12 cellular contexts compared by ENCODE assay signal in genomic region chr2:153595939-153596338, GRCh38.
DNase-seq lines count a peak whose midpoint lies in the region; ATAC-seq, FAIRE-seq and TF ChIP-seq lines count a peak whose summit lies in the region.
"Had no signal": no experiment of that assay in that cellular context is flagged by ENCODE, and none has a peak within 500 bp of the region (broad histone marks: within the 10 kb centered on the region; RNA-seq: fewer than 3 reads in every experiment).

No MANE protein-coding gene starts in this region.

- ATAC-seq in GM19324 (IDR thresholded peaks at IDR 0.05; ENCODE audit: low FRiP score, unreplicated experiment): no peak

- TF ChIP-seq CTCF in retinal pigment epithelial cell (conservative IDR thresholded peaks at IDR 0.05; ENCODE audit: low read depth, low read length): no peak

- no peak for FAIRE-seq in GM12892 (lab: Jason Lieb, UNC)

- TF ChIP-seq POLR2A in GM12892 (IDR thresholded peaks at IDR 0.05; ENCODE audit: low read depth, low read length): no peak

- DNase-seq in NCI-H345 (lab: John Stamatoyannopoulos, UW) (peak; percentile 7), NCI-H345 treated with DMSO at 0.1 percent for 48 hours (lab: John Stamatoyannopoulos, UW; ENCODE audit: unreplicated experiment) (no peak), NCI-H446 (lab: John Stamatoyannopoulos, UW) (peak; percentile 72 to 91), astrocyte of the hippocampus (ENCODE audit: low read depth, low spot score) (peak; percentile 74), retinal pigment epithelial cell (ENCODE audit: low read depth) (peak; percentile 46), GM12892 (ENCODE audit: insufficient read length) (no peak)
- no peak for DNase-seq in NK-92 treated with Interleukin-12 subunit alpha and Interleukin-12 subunit beta, amount 100 ng/mL, for 24 hours (lab: John Stamatoyannopoulos, UW)
- DNase-seq: activated CD8-positive, alpha-beta memory T cell treated with anti-CD3 and anti-CD28 coated beads, Interleukin-2, amount 50 U/mL, for 4 hours; foreskin fibroblast; left cardiac atrium; transverse colon had no signal

- H3K4me3 ChIP-seq in retinal pigment epithelial cell (ENCODE audit: low read length): no peak overlapping the region
- H3K4me3 ChIP-seq: transverse colon had no signal

Comparison
In these comparisons a context has a peak if more than half of its experiments do, and no peak if none do; other contexts are left out.
1. DNase-seq: peak in NCI-H345 (single experiment), NCI-H446 (2 of 2), astrocyte of the hippocampus (single experiment) and retinal pigment epithelial cell (single experiment); none in NCI-H345 treated with DMSO at 0.1 percent for 48 hours (single experiment), NK-92 treated with Interleukin-12 subunit alpha and Interleukin-12 subunit beta, amount 100 ng/mL, for 24 hours (single experiment) and GM12892 (single experiment).